Comparison of ENCODE assay signal across 8 cellular contexts in genomic region chr12:62631531-62632520, GRCh38.
DNase-seq lines count a peak whose midpoint lies in the region; ATAC-seq, FAIRE-seq and TF ChIP-seq lines count a peak whose summit lies in the region.

No MANE protein-coding gene starts in this region.

- WGBS in GM12878 (ENCODE audit: insufficient coverage, insufficient replicate concordance, low lambda C conversion rate, missing lambda C conversion rate) = 9% methylated on average over 57 of the region's 63 CpGs
- 1% methylated on average over 63 of the region's 63 CpGs for WGBS in right cardiac atrium
- 2 to 3% methylated on average over 62 to 63 of the region's 63 CpGs for WGBS in pancreas, 2 donors

- TF ChIP-seq EP300 in GM12878 (IDR thresholded peaks at IDR 0.05; ENCODE audit: borderline replicate concordance in 1 of 2, control insufficient read depth in 1 of 2, low read depth in 2 of 2, low read length in 2 of 2) = no peak

- POLR2A ChIA-PET in PC-3 (lab: Charles Lee; ENCODE audit: unreplicated experiment) = no interaction called here
- POLR2A ChIA-PET in GM12878 (lab: Charles Lee) = no interaction called here
- POLR2A ChIA-PET in HEK293T (lab: Yijun Ruan, JAX) = no interaction called here

- H3K79me2 ChIP-seq in PC-3 (ENCODE audit: low read length) (no peaks in the 10 kb centered on the region), GM12878 (ENCODE audit: control insufficient read depth, insufficient read depth, low read length) (no peaks in the 10 kb centered on the region)

- H3K27ac ChIP-seq in PC-3 (ENCODE audit: low read length) = no peak overlapping the region
- H3K27ac ChIP-seq in GM12878 (ENCODE audit: control insufficient read depth, insufficient read depth) = no peak overlapping the region
- H3K27ac ChIP-seq in right cardiac atrium (ENCODE audit: low read length) = peak overlapping the region; percentile 39
- H3K27ac ChIP-seq in pancreas = peak overlapping the region in 2 of 4 donors; percentile 13 to 53

- peak; percentile 33; the same call in 1 of the 2 replicates for TF ChIP-seq RAD21 in GM12878 (IDR thresholded peaks at IDR 0.05; ENCODE audit: insufficient read depth, low read depth, low read length)

- intact Hi-C loops in PC-3 (cut with micrococcal nuclease) (no loop called here), GM12878 (cut with micrococcal nuclease; ENCODE audit: unreplicated experiment) (no loop called here), right cardiac atrium (cut with DNase I) (no loop called here), pancreas (cut with DNase I) (no loop called here)

- H4K20me1 ChIP-seq in PC-3 (ENCODE audit: low read length) (no peaks in the 10 kb centered on the region), GM12878 (ENCODE audit: control insufficient read depth, insufficient read depth) (no peaks in the 10 kb centered on the region)

- no peaks in the 10 kb centered on the region for H3K27me3 ChIP-seq in PC-3 (ENCODE audit: low read length)
- H3K27me3 ChIP-seq in GM12878 (replicated peaks in 1 of 2; ENCODE audit: control insufficient read depth in 2 of 2, insufficient read depth in 2 of 2, low read length in 1 of 2) = peaks cover 2 to 8% of the 10 kb centered on the region in 2 experiments
- H3K27me3 ChIP-seq in right cardiac atrium (ENCODE audit: control insufficient read depth, insufficient read depth) = no peaks in the 10 kb centered on the region
- no peaks in the 10 kb centered on the region for H3K27me3 ChIP-seq in pancreas

- H3K4me2 ChIP-seq in PC-3 (ENCODE audit: low read length) (peak overlapping the region; percentile 65), GM12878 (ENCODE audit: control insufficient read depth, insufficient read depth) (peak overlapping the region; percentile 98)

- no peak overlapping the region for H3K9ac ChIP-seq in PC-3 (ENCODE audit: low read length)
- peak overlapping the region; percentile 30; the same call in 1 of the 2 replicates for H3K9ac ChIP-seq in GM12878 (ENCODE audit: control insufficient read depth, insufficient read depth, low read length)

- H3K36me3 ChIP-seq in PC-3 (ENCODE audit: low read depth, low read length) = no peaks in the 10 kb centered on the region
- no peaks in the 10 kb centered on the region for H3K36me3 ChIP-seq in GM12878 (ENCODE audit: control insufficient read depth in 2 of 2, insufficient read depth in 2 of 2, low read length in 1 of 2)
- no peaks in the 10 kb centered on the region for H3K36me3 ChIP-seq in pancreas

- ATAC-seq in HG02973 (IDR thresholded peaks at IDR 0.05; ENCODE audit: unreplicated experiment) = peak; percentile 62
- peak; percentile 34 for ATAC-seq in PC-3
- peak; percentile 75 for ATAC-seq in GM12878
- peak; percentile 90 for ATAC-seq in right cardiac atrium
- peak; percentile 74 to 93 (median 90) for ATAC-seq in pancreas

- CTCF ChIA-PET in PC-3 (lab: Charles Lee) (interaction anchor here (0.5 kb wide), 1 partner anchor 26 kb away, joined by 3 read pairs; no protein-coding TSS in a partner anchor), GM12878 (lab: Yijun Ruan, JAX) (interaction anchor here (0.8 to 1.6 kb wide), 4 partner anchors 18 to 165 kb away, joined by 3 to 6 read pairs (median 4); no protein-coding TSS in a partner anchor), HEK293T (lab: Yijun Ruan, JAX) (no interaction called here)

- no peaks in the 10 kb centered on the region for H3K9me3 ChIP-seq in PC-3 (ENCODE audit: low read length)
- no peaks in the 10 kb centered on the region for H3K9me3 ChIP-seq in GM12878 (replicated peaks; ENCODE audit: control insufficient read depth, insufficient read depth, low read length)
- no peaks in the 10 kb centered on the region for H3K9me3 ChIP-seq in right cardiac atrium (ENCODE audit: control insufficient read depth, low read length)
- no peaks in the 10 kb centered on the region for H3K9me3 ChIP-seq in pancreas

- no peak for TF ChIP-seq POLR2A in GM12878 (IDR thresholded peaks at IDR 0.05; ENCODE audit: low read depth, low read length)

- no peaks in the 10 kb centered on the region for H3F3A ChIP-seq in PC-3 (ENCODE audit: low read length, unreplicated experiment)

- SMC1A ChIA-PET in GM12878 (lab: Charles Lee; ENCODE audit: uncharacterized antibody, unreplicated experiment) = interaction anchor here (0.6 to 1.5 kb wide), 5 partner anchors 20 to 167 kb away, joined by 3 to 5 read pairs (median 4); no protein-coding TSS in a partner anchor

- no peaks in the 10 kb centered on the region for H3K4me1 ChIP-seq in PC-3 (ENCODE audit: insufficient read depth, low read length)
- peaks cover 3% of the 10 kb centered on the region for H3K4me1 ChIP-seq in GM12878 (ENCODE audit: control insufficient read depth, insufficient read depth, low read length)
- H3K4me1 ChIP-seq in right cardiac atrium (ENCODE audit: control insufficient read depth, insufficient read depth, low read length) = no peaks in the 10 kb centered on the region
- H3K4me1 ChIP-seq in pancreas = peaks cover 0 to 4% (median 0%) of the 10 kb centered on the region in 3 donors

- no peaks in the 10 kb centered on the region for H3K9me2 ChIP-seq in PC-3 (replicated peaks; ENCODE audit: low read length)

- FAIRE-seq in GM12878 (lab: Jason Lieb, UNC) = no peak
- FAIRE-seq in pancreas (lab: Jason Lieb, UNC) = no peak

- in situ Hi-C loops in GM12878 (cut with MboI) = no loop called here

- H3K4me3 ChIP-seq in PC-3 (ENCODE audit: low read length) (peak overlapping the region; percentile 56), GM12878 (peak overlapping the region; percentile 61), right cardiac atrium (ENCODE audit: low read length) (peak overlapping the region; percentile 61), pancreas (peak overlapping the region; percentile 11 to 61 (median 34))

- RAD21 ChIA-PET in GM12878 (lab: Charles Lee; ENCODE audit: unreplicated experiment) = interaction anchor here (0.9 to 1.5 kb wide), 5 partner anchors 9 to 162 kb away, joined by 3 to 5 read pairs (median 4); no protein-coding TSS in a partner anchor

- peak; percentile 39 for DNase-seq in stimulated activated CD4-positive, alpha-beta T cell treated with anti-CD3 and anti-CD28 coated beads, Interleukin-15, amount 100 ng/mL, for 24 hours
- no peak for DNase-seq in stimulated activated CD4-positive, alpha-beta T cell treated with anti-CD3 and anti-CD28 coated beads, Interleukin-1b, Interleukin-23, amount 100 ng/mL, for 48 hours
- DNase-seq in PC-3 = no peak
- DNase-seq in GM12878 (ENCODE audit: low read depth, low spot score) = no peak
- peak; percentile 68 to 89 (median 86) for DNase-seq in right cardiac atrium
- DNase-seq in pancreas = peak; percentile 29 to 80 (median 51)
- no peak for DNase-seq in HEK293T (ENCODE audit: extremely low spot score)

- TF ChIP-seq CTCF in PC-3 (conservative IDR thresholded peaks at IDR 0.05; ENCODE audit: low read depth, low read length) (no peak; the same call in 1 of the 2 replicates), GM12878 (IDR thresholded peaks at IDR 0.05 in 2 of 3, conservative IDR thresholded peaks at IDR 0.05 in 1 of 3; ENCODE audit: control insufficient read depth in 2 of 3, extremely low read depth in 1 of 3, insufficient read depth in 1 of 3, low read depth in 3 of 3, low read length in 3 of 3) (peak; percentile 20 to 53 (median 37); a peak in 5 of 6 replicates), pancreas (IDR thresholded peaks at IDR 0.05) (no peak)

- BruUV-seq in PC-3 (replicated peaks; lab: Mats Ljungman, UMichigan) = no TSS peak
- no TSS peak for BruUV-seq in GM12878 (replicated peaks; lab: Mats Ljungman, UMichigan)

- peak overlapping the region; percentile 51 for H2AFZ ChIP-seq in PC-3 (ENCODE audit: low read length)
- H2AFZ ChIP-seq in GM12878 (ENCODE audit: control insufficient read depth, low read depth, low read length) = peak overlapping the region; percentile 75

TF ChIP-seq in GM12878, 131 proteins besides CTCF, POLR2A, EP300 and RAD21 (continues in another document):
- TF ChIP-seq CREB1 (IDR thresholded peaks at IDR 0.05; ENCODE audit: low read depth) = no peak
- TF ChIP-seq ESRRA (IDR thresholded peaks at IDR 0.05; ENCODE audit: low read length) = no peak
- 0 out of 2 replicates have a peak, but pooled peaks have one; percentile 24 for TF ChIP-seq MTA2 (IDR thresholded peaks at IDR 0.05; ENCODE audit: low read depth)
- TF ChIP-seq MEF2A (IDR thresholded peaks at IDR 0.05; ENCODE audit: insufficient read depth, low read depth, low read length) = no peak
- peak; percentile 43; the same call in 1 of the 2 replicates for TF ChIP-seq EED (IDR thresholded peaks at IDR 0.05; ENCODE audit: low read depth)
- no peak for TF ChIP-seq YBX1 (IDR thresholded peaks at IDR 0.05)
- TF ChIP-seq YY1 (IDR thresholded peaks at IDR 0.05; ENCODE audit: low read depth, low read length) = peak; percentile 25; the same call in 1 of the 2 replicates
- TF ChIP-seq WRNIP1 (IDR thresholded peaks at IDR 0.05; ENCODE audit: borderline replicate concordance, low read depth, low read length) = no peak

TF ChIP-seq in HEK293T, 16 proteins besides CTCF, POLR2A, EP300 and RAD21:
- TF ChIP-seq FOXK2 (IDR thresholded peaks at IDR 0.05) (no peak), BHLHE40 (IDR thresholded peaks at IDR 0.05; ENCODE audit: borderline replicate concordance) (no peak), PKNOX1 (IDR thresholded peaks at IDR 0.05) (no peak), FOXM1 (IDR thresholded peaks at IDR 0.05; ENCODE audit: borderline replicate concordance) (no peak), HDGF (IDR thresholded peaks at IDR 0.05; ENCODE audit: borderline replicate concordance) (no peak), FOXA1 (IDR thresholded peaks at IDR 0.05) (no peak), LEF1 (IDR thresholded peaks at IDR 0.05; ENCODE audit: borderline replicate concordance) (no peak), NFRKB (IDR thresholded peaks at IDR 0.05) (no peak), ARNT (IDR thresholded peaks at IDR 0.05) (no peak), ELF4 (IDR thresholded peaks at IDR 0.05) (no peak), SUZ12 (IDR thresholded peaks at IDR 0.05) (no peak), L3MBTL2 (conservative IDR thresholded peaks at IDR 0.05) (no peak), CTBP1 (IDR thresholded peaks at IDR 0.05; ENCODE audit: borderline replicate concordance) (no peak), ZNF384 (IDR thresholded peaks at IDR 0.05) (no peak), TARDBP (IDR thresholded peaks at IDR 0.05) (no peak), SP1 (IDR thresholded peaks at IDR 0.05) (no peak)

Comparison
In these comparisons a context has a peak if more than half of its experiments do, and no peak if none do; other contexts are left out.
1. DNase-seq: peak in stimulated activated CD4-positive, alpha-beta T cell treated with anti-CD3 and anti-CD28 coated beads, Interleukin-15, amount 100 ng/mL, for 24 hours (single experiment), right cardiac atrium (3 of 3) and pancreas (6 of 6); none in stimulated activated CD4-positive, alpha-beta T cell treated with anti-CD3 and anti-CD28 coated beads, Interleukin-1b, Interleukin-23, amount 100 ng/mL, for 48 hours (single experiment), PC-3 (single experiment), GM12878 (single experiment) and HEK293T (single experiment).
2. ATAC-seq: peak in every context shown above with its lines; median percentile 90 in pancreas; 90 in right cardiac atrium; 75 in GM12878; 62 in HG02973; 34 in PC-3.
3. CTCF ChIP-seq: peak in GM12878 (3 of 3); none in PC-3 (single experiment) and pancreas (0 of 4).
4. Peak in every context shown above with its lines, with median percentiles within 50 percentile points of each other: H3K4me3 ChIP-seq.